Comparison of ENCODE assay signal across 1 cellular context in genomic region chrX:129654652-129655546, GRCh38.
TF ChIP-seq lines count a peak whose summit lies in the region.

TSS of gene APLN (minus strand) at chrX:129654956. CDS start at chrX:129654630, 326 bp downstream.

TF ChIP-seq in H1, 55 proteins besides CTCF, POLR2A, EP300 and RAD21 (continued from another document):
- peak; percentile 33 for TF ChIP-seq KDM4A (IDR thresholded peaks at IDR 0.05; ENCODE audit: low read depth, low read length, severe bottlenecking)
- TF ChIP-seq EGR1 (IDR thresholded peaks at IDR 0.05; ENCODE audit: borderline replicate concordance, low read depth, low read length) = no peak
- 0 out of 2 replicates have a peak, but pooled peaks have one; percentile 0 for TF ChIP-seq MAX (IDR thresholded peaks at IDR 0.05)
- no peak for TF ChIP-seq ATF3 (IDR thresholded peaks at IDR 0.05; ENCODE audit: insufficient read depth, low read depth, low read length)
- no peak for TF ChIP-seq SIRT6 (IDR thresholded peaks at IDR 0.05; ENCODE audit: low read length)
- no peak for TF ChIP-seq TCF12 (IDR thresholded peaks at IDR 0.05; ENCODE audit: low read depth, low read length)
